24 cellular contexts compared by ENCODE assay signal in genomic region chr14:58130121-58130782, GRCh38. TPM values are rescaled to one million over a fixed set of nuclear protein-coding genes. Genes with fewer than 3 reads are reported as not detected.
"Had no signal": no experiment of that assay in that cellular context is flagged by ENCODE, and none has a peak within 500 bp of the region (broad histone marks: within the 10 kb centered on the region; RNA-seq: fewer than 3 reads in every experiment).

No MANE protein-coding gene starts in this region.

- H3K36me3 ChIP-seq: left lung, lower lobe of right lung, neural progenitor cell, neutrophil, right atrium auricular region, right lobe of liver, stomach, uterus had no signal

- ATAC-seq: left colon; left lung; lower lobe of right lung; naive thymus-derived CD8-positive, alpha-beta T cell; right lobe of liver; stimulated activated naive B cell treated with anti-CD40 and anti-IgM and Interleukin-4, amounts not matched to agents 10 μg/mL and 1 μg/mL and 100 μg/mL, for 72 hours; stimulated activated naive CD8-positive, alpha-beta T cell treated with anti-CD3 and anti-CD28 coated beads, Interleukin-15, Interleukin-2, amounts not matched to agents 100 U/mL and 50 U/mL, for 24 hours had no signal

- H3K27ac ChIP-seq: left lung, lower lobe of right lung, neural progenitor cell, neutrophil, parathyroid adenoma, right atrium auricular region, right lobe of liver, stomach, tibial nerve, uterus had no signal

- H3K9me3 ChIP-seq: neutrophil, right atrium auricular region, right lobe of liver, uterus had no signal

- H3K27me3 ChIP-seq: left lung, neural progenitor cell, neutrophil, right atrium auricular region, right lobe of liver, stomach, tibial nerve, uterus had no signal

- H3K4me1 ChIP-seq: left lung, lower lobe of right lung, neural progenitor cell, parathyroid adenoma, stomach, uterus had no signal

- DNase-seq: hypothalamus; immature natural killer cell; kidney; left colon; left lung; lower lobe of right lung; mammary epithelial cell; mesenchymal stem cell; naive thymus-derived CD8-positive, alpha-beta T cell; occipital lobe; right lobe of liver; stimulated activated CD4-positive, alpha-beta T cell treated with anti-CD3 and anti-CD28 coated beads, Interleukin-15, amount 100 ng/mL, for 24 hours; stimulated activated CD4-positive, alpha-beta T cell treated with anti-CD3 and anti-CD28 coated beads, Interleukin-2, amount 100 ng/mL, for 24 hours; stimulated activated CD4-positive, alpha-beta T cell treated with anti-CD3 and anti-CD28 coated beads, Interleukin-4, amount 100 ng/mL, for 1 hour; stimulated activated naive B cell treated with anti-CD40 and anti-IgM and Interleukin-4, amounts not matched to agents 10 μg/mL and 1 μg/mL and 100 μg/mL, for 72 hours; stimulated activated naive CD8-positive, alpha-beta T cell treated with anti-CD3 and anti-CD28 coated beads, Interleukin-15, Interleukin-2, amounts not matched to agents 100 U/mL and 50 U/mL, for 24 hours; stomach; uterus had no signal

- H3K9ac ChIP-seq: neural progenitor cell, parathyroid adenoma had no signal

- H3K4me3 ChIP-seq: left lung, lower lobe of right lung, neural progenitor cell, right atrium auricular region, right lobe of liver, smooth muscle cell, stomach, tibial nerve, uterus had no signal

- H3K4me2 ChIP-seq: neural progenitor cell, smooth muscle cell had no signal

- H2AFZ ChIP-seq: neural progenitor cell, parathyroid adenoma had no signal

RNA-seq across cellular contexts. Expression of gene ARMH4, which starts 21.8 kb away (rescaled TPM):
- total RNA-seq: naive thymus-derived CD8-positive, alpha-beta T cell had no signal
- polyA plus RNA-seq: naive thymus-derived CD8-positive, alpha-beta T cell had no signal
